In the genomic region with DNA sequence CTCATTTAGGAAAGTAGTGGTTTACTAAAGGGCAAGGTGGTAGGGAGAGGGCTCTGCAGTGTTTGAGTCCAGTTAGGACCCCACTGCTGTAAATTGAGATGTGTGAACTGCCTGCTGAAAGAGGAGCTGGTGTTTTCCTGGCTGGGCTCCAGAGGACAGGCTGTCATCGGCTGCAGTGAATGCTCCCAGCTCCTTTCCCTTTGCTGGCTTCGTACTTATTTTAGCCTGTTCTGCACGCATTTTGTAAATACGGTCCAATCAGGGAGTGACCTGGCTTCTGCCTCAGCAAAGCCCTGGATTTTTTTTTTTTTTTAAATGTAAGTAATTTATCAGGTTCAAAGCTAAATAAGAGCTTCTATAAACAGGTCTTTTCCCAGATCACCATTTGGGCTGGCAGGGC, we compare ENCODE assay signal across 19 cellular contexts. TPM values are rescaled to one million over a fixed set of nuclear protein-coding genes. Genes with fewer than 3 reads are reported as not detected.
DNase-seq lines count a peak whose midpoint lies in the region; ATAC-seq, FAIRE-seq and TF ChIP-seq lines count a peak whose summit lies in the region.
"Had no signal": no experiment of that assay in that cellular context is flagged by ENCODE, and none has a peak within 500 bp of the region (broad histone marks: within the 10 kb centered on the region; RNA-seq: fewer than 3 reads in every experiment).

No MANE protein-coding gene starts in this region.

- DNase-seq in Right ventricle myocardium inferior (ENCODE audit: missing footprints) (peak; percentile 83), cardiac septum (ENCODE audit: low spot score) (no peak), fibroblast of the aortic adventitia (ENCODE audit: low read depth) (peak; percentile 70), GM12891 (ENCODE audit: insufficient read length, low spot score) (no peak), lower lobe of right lung (no peak)
- DNase-seq in stimulated activated CD4-positive, alpha-beta T cell treated with anti-CD3 and anti-CD28 coated beads, Interleukin-4, amount 100 ng/mL, for 4 hours: no peak
- DNase-seq: activated CD4-positive, CD25-positive, alpha-beta regulatory T cell; activated gamma-delta T cell treated with Interleukin-2 at 50 U/mL for 16 hours; CD4-positive, alpha-beta T cell; T-helper 17 cell had no signal

- no peaks in the 10 kb centered on the region for H3K27me3 ChIP-seq in muscle layer of colon (ENCODE audit: control insufficient read depth in 1 of 2, insufficient read depth in 2 of 2, low read length in 2 of 2)
- H3K27me3 ChIP-seq in lower lobe of right lung (ENCODE audit: low read depth): no peaks in the 10 kb centered on the region
- H3K27me3 ChIP-seq: ascending aorta, dorsolateral prefrontal cortex, tibial nerve had no signal

- TF ChIP-seq POLR2A in GM12891 (IDR thresholded peaks at IDR 0.05; ENCODE audit: low read depth, low read length): no peak

- no peak for FAIRE-seq in GM12891 (lab: Jason Lieb, UNC)
- FAIRE-seq: A549 had no signal

- no peaks in the 10 kb centered on the region for H3K9me3 ChIP-seq in muscle layer of colon (ENCODE audit: low read length)
- H3K9me3 ChIP-seq in lower lobe of right lung: peaks cover 9% of the 10 kb centered on the region
- H3K9me3 ChIP-seq: ascending aorta, HAP-1 had no signal

- H3K36me3 ChIP-seq in muscle layer of colon (ENCODE audit: insufficient read depth, low read length) (no peaks in the 10 kb centered on the region), lower lobe of right lung (no peaks in the 10 kb centered on the region)
- H3K36me3 ChIP-seq: ascending aorta, HAP-1, tibial nerve had no signal

- H3K4me1 ChIP-seq in muscle layer of colon (ENCODE audit: insufficient read depth, low read length) (peaks cover 10% of the 10 kb centered on the region), lower lobe of right lung (no peaks in the 10 kb centered on the region)
- H3K4me1 ChIP-seq: A549, ascending aorta, HAP-1, tibial nerve had no signal

- TF ChIP-seq CTCF in fibroblast of the aortic adventitia (IDR thresholded peaks at IDR 0.05; ENCODE audit: insufficient read depth, low read length) (no peak), lower lobe of right lung (IDR thresholded peaks at IDR 0.05) (no peak)

- no peak overlapping the region for H3K9ac ChIP-seq in muscle layer of colon (ENCODE audit: low read length)

- H3K27ac ChIP-seq in muscle layer of colon (ENCODE audit: low read depth, low read length) (peak overlapping the region; percentile 13), lower lobe of right lung (no peak overlapping the region)
- H3K27ac ChIP-seq: A549, ascending aorta, dorsolateral prefrontal cortex, skin epidermis, tibial nerve had no signal

- intact Hi-C loops in Right ventricle myocardium inferior (cut with DNase I) (no loop called here), cardiac septum (cut with DNase I) (no loop called here), lower lobe of right lung (cut with DNase I) (no loop called here)

- peak; percentile 83 for ATAC-seq in Right ventricle myocardium inferior
- ATAC-seq in lower lobe of right lung: no peak
- ATAC-seq in HG02571 (IDR thresholded peaks at IDR 0.05; ENCODE audit: unreplicated experiment): no peak
- ATAC-seq: A549; stimulated activated effector memory CD8-positive, alpha-beta T cell treated with anti-CD3 and anti-CD28 coated beads, Interleukin-12 subunit alpha, Interleukin-12 subunit beta, amount 100 ng/mL, for 72 hours; T-helper 17 cell had no signal

- H3K4me3 ChIP-seq in fibroblast of the aortic adventitia (ENCODE audit: low read depth, low read length) (no peak overlapping the region), muscle layer of colon (ENCODE audit: low read depth in 1 of 2, low read length in 2 of 2) (no peak overlapping the region), lower lobe of right lung (no peak overlapping the region)
- H3K4me3 ChIP-seq: A549, ascending aorta, dorsolateral prefrontal cortex, HAP-1, skin epidermis, tibial nerve had no signal

TF ChIP-seq in GM12891, 5 proteins besides CTCF, POLR2A, EP300 and RAD21:
- no peak for TF ChIP-seq TAF1 (IDR thresholded peaks at IDR 0.05; ENCODE audit: low read depth, low read length)
- no peak for TF ChIP-seq POLR2AphosphoS5 (IDR thresholded peaks at IDR 0.05; ENCODE audit: low read depth, low read length)
- TF ChIP-seq PAX5 (IDR thresholded peaks at IDR 0.05; ENCODE audit: insufficient read depth, low read length, severe bottlenecking): no peak
- TF ChIP-seq POU2F2 (IDR thresholded peaks at IDR 0.05; ENCODE audit: low read depth, low read length): no peak
- TF ChIP-seq SPI1 (IDR thresholded peaks at IDR 0.05; ENCODE audit: low read depth, low read length): no peak

RNA-seq across cellular contexts. Expression of a gene that starts 37.5 kb away (rescaled TPM):
- 445 TPM for total RNA-seq in Right ventricle myocardium inferior
- 396 TPM for total RNA-seq in cardiac septum
- total RNA-seq in fibroblast of the aortic adventitia (ENCODE audit: low replicate concordance): 2.5 and 14.7 TPM in 2 replicates
- polyA plus RNA-seq in GM12891 (2012; ENCODE audit: low read depth, missing spikeins): not detected
- 1.0 TPM for total RNA-seq in lower lobe of right lung

Comparison
In these comparisons a context has a peak if more than half of its experiments do, and no peak if none do; other contexts are left out.
1. DNase-seq: peak in Right ventricle myocardium inferior (single experiment) and fibroblast of the aortic adventitia (single experiment); none in cardiac septum (single experiment), GM12891 (single experiment), stimulated activated CD4-positive, alpha-beta T cell treated with anti-CD3 and anti-CD28 coated beads, Interleukin-4, amount 100 ng/mL, for 4 hours (0 of 2) and lower lobe of right lung (single experiment).
2. RNA of a gene that starts 37.5 kb away (total RNA-seq): 445 TPM in Right ventricle myocardium inferior (single experiment) and 396 TPM in cardiac septum (single experiment); 2.5 to 14.7 TPM in fibroblast of the aortic adventitia and 1.0 TPM in lower lobe of right lung (single experiment); every median in the first group is over 10 times any median in the second.